11 cellular contexts compared by ENCODE assay signal in the genomic region with DNA sequence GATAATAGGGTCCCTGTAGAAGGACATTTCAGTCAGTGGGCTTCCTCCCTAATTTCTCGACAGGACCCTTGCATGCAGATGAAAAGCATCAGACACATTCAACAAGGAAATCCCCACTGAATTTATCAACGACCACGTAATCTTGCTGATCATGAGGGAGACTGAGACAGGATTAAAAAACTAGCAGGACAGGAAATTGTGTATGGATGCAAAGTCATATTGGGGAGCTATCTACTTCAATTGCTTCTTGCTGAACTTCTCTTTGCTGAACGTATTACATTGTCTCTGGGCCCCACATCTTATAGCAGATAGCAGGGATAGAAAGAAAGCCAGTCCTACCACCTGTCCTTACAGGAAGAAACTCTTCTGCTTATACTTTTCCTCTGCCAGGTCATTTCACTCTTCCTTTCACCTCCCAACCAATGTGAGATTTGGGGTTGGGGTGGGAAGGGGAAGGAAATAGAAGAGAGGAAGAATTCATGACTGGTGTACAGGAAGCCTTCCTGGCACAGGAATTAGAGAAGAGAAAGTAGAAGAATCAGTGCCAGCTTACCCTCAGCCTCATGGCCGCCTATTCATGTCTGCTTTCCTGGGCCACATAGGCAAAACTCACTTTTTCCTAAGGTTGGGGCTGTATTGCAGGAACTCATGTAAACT.
DNase-seq lines count a peak whose midpoint lies in the region; ATAC-seq and TF ChIP-seq lines count a peak whose summit lies in the region.
"Had no signal": no experiment of that assay in that cellular context is flagged by ENCODE, and none has a peak within 500 bp of the region (broad histone marks: within the 10 kb centered on the region; RNA-seq: fewer than 3 reads in every experiment).

No MANE protein-coding gene starts in this region.

- TF ChIP-seq CTCF in SK-N-SH (IDR thresholded peaks at IDR 0.05) (no peak), neutrophil (IDR thresholded peaks at IDR 0.05) (no peak), vagina (IDR thresholded peaks at IDR 0.05) (no peak)

- 78% methylated on average over 5 of the region's 5 CpGs for WGBS in SK-N-SH (ENCODE audit: low lambda C conversion rate)

- no peaks in the 10 kb centered on the region for H3K27me3 ChIP-seq in SK-N-SH (ENCODE audit: insufficient read depth)
- H3K27me3 ChIP-seq in neutrophil: no peaks in the 10 kb centered on the region
- H3K27me3 ChIP-seq in vagina: no peaks in the 10 kb centered on the region
- H3K27me3 ChIP-seq in Karpas-422 (ENCODE audit: low read length): no peaks in the 10 kb centered on the region
- H3K27me3 ChIP-seq: right lobe of liver had no signal

- H2AFZ ChIP-seq in SK-N-SH (ENCODE audit: low read depth) (peak overlapping the region; percentile 52; the same call in 1 of the 2 replicates), Karpas-422 (ENCODE audit: low read length) (no peak overlapping the region)

- H4K20me1 ChIP-seq in SK-N-SH (ENCODE audit: insufficient read depth) (no peaks in the 10 kb centered on the region), Karpas-422 (ENCODE audit: insufficient read depth, low read depth, low read length) (no peaks in the 10 kb centered on the region)

- ATAC-seq in SK-N-SH treated with all-trans-retinoic acid at 6 μM for 48 hours (no peak), esophagus mucosa (peak; percentile 16), HG03520 (IDR thresholded peaks at IDR 0.05; ENCODE audit: unreplicated experiment) (no peak)
- ATAC-seq: stimulated activated naive CD8-positive, alpha-beta T cell treated with anti-CD3 and anti-CD28 coated beads, Interleukin-15, Interleukin-2, amounts not matched to agents 100 U/mL and 50 U/mL, for 24 hours had no signal

- CTCF ChIA-PET in SK-N-SH (lab: Yijun Ruan, JAX): no interaction called here

- peak overlapping the region; percentile 85 to 91 for H3K27ac ChIP-seq in SK-N-SH (ENCODE audit: low read depth in 2 of 2, low read length in 1 of 2)
- peak overlapping the region; percentile 8 for H3K27ac ChIP-seq in neutrophil
- peak overlapping the region; percentile 71 for H3K27ac ChIP-seq in vagina
- no peak overlapping the region for H3K27ac ChIP-seq in Karpas-422 (ENCODE audit: low read length)

- no peak overlapping the region for H3K4me3 ChIP-seq in SK-N-SH (ENCODE audit: low read depth in 2 of 2, low read length in 1 of 2)
- no peak overlapping the region for H3K4me3 ChIP-seq in neutrophil (ENCODE audit: low read depth in 1 of 2, low read length in 1 of 2)
- no peak overlapping the region for H3K4me3 ChIP-seq in vagina
- H3K4me3 ChIP-seq in Karpas-422 (ENCODE audit: low read length): no peak overlapping the region
- H3K4me3 ChIP-seq: right lobe of liver had no signal

- H3K9ac ChIP-seq in SK-N-SH (peak overlapping the region; percentile 24; the same call in 1 of the 2 replicates), Karpas-422 (ENCODE audit: low read length) (no peak overlapping the region)

- no peak for TF ChIP-seq POLR2A in vagina (IDR thresholded peaks at IDR 0.05)

- DNase-seq in SK-N-SH (no peak), vagina (ENCODE audit: extremely low spot score in 2 of 2) (no peak), NCI-H2227 (lab: John Stamatoyannopoulos, UW; ENCODE audit: unreplicated experiment) (no peak), Karpas-422 (no peak)
- DNase-seq: central memory CD4-positive, alpha-beta T cell; stimulated activated naive CD8-positive, alpha-beta T cell treated with anti-CD3 and anti-CD28 coated beads, Interleukin-15, Interleukin-2, amounts not matched to agents 100 U/mL and 50 U/mL, for 24 hours had no signal

- peak overlapping the region; percentile 49; the same call in 1 of the 2 replicates for H3K4me2 ChIP-seq in SK-N-SH
- H3K4me2 ChIP-seq in Karpas-422 (ENCODE audit: low read depth, low read length, poor library complexity, severe bottlenecking): no peak overlapping the region

- H3F3A ChIP-seq in SK-N-SH (replicated peaks; ENCODE audit: insufficient read depth): peaks cover 42% of the 10 kb centered on the region

- H3K9me2 ChIP-seq in SK-N-SH: no peaks in the 10 kb centered on the region
- no peaks in the 10 kb centered on the region for H3K9me2 ChIP-seq in Karpas-422 (replicated peaks; ENCODE audit: insufficient read depth, low read length)

- intact Hi-C loops in vagina (cut with DNase I): loop anchor here (10.0 kb wide), 1 partner anchor 65 kb away; no protein-coding TSS in a partner anchor

- no peak for TF ChIP-seq RAD21 in SK-N-SH (IDR thresholded peaks at IDR 0.05; ENCODE audit: low read length)

- POLR2A ChIA-PET in SK-N-SH (lab: Yijun Ruan, JAX): no interaction called here

- no peaks in the 10 kb centered on the region for H3K36me3 ChIP-seq in SK-N-SH (replicated peaks in 1 of 2; ENCODE audit: control insufficient read depth in 1 of 2, insufficient read depth in 2 of 2, low read length in 1 of 2)
- H3K36me3 ChIP-seq in neutrophil: no peaks in the 10 kb centered on the region
- no peaks in the 10 kb centered on the region for H3K36me3 ChIP-seq in vagina
- no peaks in the 10 kb centered on the region for H3K36me3 ChIP-seq in Karpas-422 (ENCODE audit: insufficient read depth, low read length)
- H3K36me3 ChIP-seq: right lobe of liver had no signal

- H3K79me2 ChIP-seq in SK-N-SH (ENCODE audit: insufficient read depth): no peaks in the 10 kb centered on the region
- no peaks in the 10 kb centered on the region for H3K79me2 ChIP-seq in Karpas-422 (ENCODE audit: low read length)

- TF ChIP-seq EP300 in SK-N-SH (IDR thresholded peaks at IDR 0.05; ENCODE audit: borderline replicate concordance in 1 of 2, low read depth in 1 of 2, low read length in 1 of 2): no peak

- H3K4me1 ChIP-seq in SK-N-SH (ENCODE audit: control insufficient read depth in 1 of 2, insufficient read depth in 2 of 2, low read depth in 1 of 2, low read length in 1 of 2) (peaks cover 4 to 15% of the 10 kb centered on the region in 2 experiments), neutrophil (ENCODE audit: control insufficient read depth in 1 of 2, insufficient read depth in 1 of 2, low read depth in 1 of 2, low read length in 1 of 2) (peaks cover 0 to 3% of the 10 kb centered on the region in 2 experiments), vagina (peaks cover 35% of the 10 kb centered on the region), Karpas-422 (ENCODE audit: low read length) (no peaks in the 10 kb centered on the region)

- H3K9me3 ChIP-seq in SK-N-SH (no peaks in the 10 kb centered on the region), neutrophil (no peaks in the 10 kb centered on the region), vagina (no peaks in the 10 kb centered on the region), Karpas-422 (ENCODE audit: low read length) (no peaks in the 10 kb centered on the region)
- H3K9me3 ChIP-seq: right lobe of liver had no signal

TF ChIP-seq in SK-N-SH, 30 proteins besides CTCF, POLR2A, EP300 and RAD21 (continues in another document):
- TF ChIP-seq SIN3A (IDR thresholded peaks at IDR 0.05; ENCODE audit: borderline replicate concordance, low read depth, low read length) (no peak), TEAD4 (IDR thresholded peaks at IDR 0.05; ENCODE audit: borderline replicate concordance, insufficient read depth) (no peak), NFIC (IDR thresholded peaks at IDR 0.05; ENCODE audit: borderline replicate concordance) (no peak), JUND (IDR thresholded peaks at IDR 0.05) (no peak), MEF2A (IDR thresholded peaks at IDR 0.05; ENCODE audit: borderline replicate concordance, low read depth) (no peak), FOXM1 (IDR thresholded peaks at IDR 0.05; ENCODE audit: low read depth) (no peak), ELF1 (IDR thresholded peaks at IDR 0.05) (no peak), GATA2 (CRISPR knock-in tag; IDR thresholded peaks at IDR 0.05) (no peak), EZH2phosphoT487 (IDR thresholded peaks at IDR 0.05; ENCODE audit: borderline replicate concordance, low read depth) (no peak), FOXJ3 (CRISPR knock-in tag; IDR thresholded peaks at IDR 0.05) (no peak)

TF ChIP-seq in SK-N-SH treated with all-trans-retinoic acid at 6 μM for 48 hours, 23 proteins besides CTCF, POLR2A, EP300 and RAD21:
- no peak for TF ChIP-seq PPARA (CRISPR knock-in tag; IDR thresholded peaks at IDR 0.05; ENCODE audit: borderline replicate concordance)
- no peak for TF ChIP-seq ZFP3 (CRISPR knock-in tag; IDR thresholded peaks at IDR 0.05)
- no peak for TF ChIP-seq BACH2 (CRISPR knock-in tag; IDR thresholded peaks at IDR 0.05; ENCODE audit: borderline replicate concordance)
- TF ChIP-seq TCF4 (CRISPR knock-in tag; IDR thresholded peaks at IDR 0.05; ENCODE audit: borderline replicate concordance): no peak
- no peak for TF ChIP-seq ISL1 (CRISPR knock-in tag; IDR thresholded peaks at IDR 0.05)
- TF ChIP-seq POU6F1 (CRISPR knock-in tag; IDR thresholded peaks at IDR 0.05; ENCODE audit: borderline replicate concordance, low read depth): no peak
- no peak for TF ChIP-seq ZNF8 (CRISPR knock-in tag; IDR thresholded peaks at IDR 0.05)
- TF ChIP-seq, protein P1, sequence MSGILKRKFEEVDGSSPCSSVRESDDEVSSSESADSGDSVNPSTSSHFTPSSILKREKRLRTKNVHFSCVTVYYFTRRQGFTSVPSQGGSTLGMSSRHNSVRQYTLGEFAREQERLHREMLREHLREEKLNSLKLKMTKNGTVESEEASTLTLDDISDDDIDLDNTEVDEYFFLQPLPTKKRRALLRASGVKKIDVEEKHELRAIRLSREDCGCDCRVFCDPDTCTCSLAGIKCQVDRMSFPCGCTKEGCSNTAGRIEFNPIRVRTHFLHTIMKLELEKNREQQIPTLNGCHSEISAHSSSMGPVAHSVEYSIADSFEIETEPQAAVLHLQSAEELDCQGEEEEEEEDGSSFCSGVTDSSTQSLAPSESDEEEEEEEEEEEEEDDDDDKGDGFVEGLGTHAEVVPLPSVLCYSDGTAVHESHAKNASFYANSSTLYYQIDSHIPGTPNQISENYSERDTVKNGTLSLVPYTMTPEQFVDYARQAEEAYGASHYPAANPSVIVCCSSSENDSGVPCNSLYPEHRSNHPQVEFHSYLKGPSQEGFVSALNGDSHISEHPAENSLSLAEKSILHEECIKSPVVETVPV (CRISPR knock-in tag; IDR thresholded peaks at IDR 0.05): no peak
- TF ChIP-seq ZC3H10 (CRISPR knock-in tag; IDR thresholded peaks at IDR 0.05): no peak
